In the genomic region with DNA sequence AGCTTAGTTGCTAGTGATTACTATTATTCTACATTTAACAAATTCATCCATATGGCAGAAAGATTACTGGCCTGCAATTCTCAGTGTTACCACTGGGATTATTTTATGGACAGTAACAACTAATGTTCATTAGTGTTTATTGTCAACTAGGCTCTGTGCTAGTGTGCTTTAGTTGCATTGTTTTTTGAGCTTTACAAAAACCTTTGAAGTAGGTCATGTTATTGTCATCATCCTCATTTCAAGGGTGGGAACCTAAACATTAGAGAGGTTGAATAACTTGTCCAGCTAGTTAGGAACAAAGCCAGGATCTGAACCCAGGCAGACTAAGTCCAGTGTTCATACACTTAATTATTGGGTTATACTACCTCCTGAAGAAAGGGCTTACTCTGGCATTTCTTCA, we compare ENCODE assay signal across 9 cellular contexts. TPM values are rescaled to one million over a fixed set of nuclear protein-coding genes. Genes with fewer than 3 reads are reported as not detected.
DNase-seq lines count a peak whose midpoint lies in the region; ATAC-seq and TF ChIP-seq lines count a peak whose summit lies in the region.
"Had no signal": no experiment of that assay in that cellular context is flagged by ENCODE, and none has a peak within 500 bp of the region (broad histone marks: within the 10 kb centered on the region; RNA-seq: fewer than 3 reads in every experiment).

No MANE protein-coding gene starts in this region.

- H3K36me3 Mint-ChIP-seq in activated CD4-positive, alpha-beta memory T cell treated with anti-CD3 and anti-CD28 coated beads for 36 hours = no peaks in the 10 kb centered on the region

- H3K4me1 Mint-ChIP-seq in activated CD4-positive, alpha-beta memory T cell treated with anti-CD3 and anti-CD28 coated beads for 36 hours (ENCODE audit: low read depth) = peaks cover 2% of the 10 kb centered on the region

- H3K4me3 Mint-ChIP-seq in activated CD4-positive, alpha-beta memory T cell treated with anti-CD3 and anti-CD28 coated beads for 36 hours = no peak overlapping the region

- peaks cover 2% of the 10 kb centered on the region for H3K9me3 Mint-ChIP-seq in activated CD4-positive, alpha-beta memory T cell treated with anti-CD3 and anti-CD28 coated beads for 36 hours

- H2AFZ ChIP-seq in DND-41 (ENCODE audit: low read depth, low read length) (no peak overlapping the region), PC-9 (no peak overlapping the region)

- BruUV-seq in PC-9 (replicated peaks; lab: Mats Ljungman, UMichigan) = no TSS peak

- no peaks in the 10 kb centered on the region for H3K4me1 ChIP-seq in DND-41 (ENCODE audit: insufficient read depth, low read length)
- H3K4me1 ChIP-seq in PC-9 (replicated peaks; ENCODE audit: insufficient read depth) = no peaks in the 10 kb centered on the region
- no peaks in the 10 kb centered on the region for H3K4me1 ChIP-seq in left lung

- H3K27me3 Mint-ChIP-seq in activated CD4-positive, alpha-beta memory T cell treated with anti-CD3 and anti-CD28 coated beads for 36 hours = peaks cover 2% of the 10 kb centered on the region

- H3K27me3 ChIP-seq in DND-41 (ENCODE audit: insufficient read depth, low read length, poor library complexity) (no peaks in the 10 kb centered on the region), PC-9 (ENCODE audit: insufficient read depth, low read depth) (no peaks in the 10 kb centered on the region), left lung (no peaks in the 10 kb centered on the region)

- H3K9ac ChIP-seq in DND-41 (ENCODE audit: low read depth, low read length) = no peak overlapping the region

- H3K9me2 ChIP-seq in PC-9 (ENCODE audit: insufficient read depth) = no peaks in the 10 kb centered on the region

- H3F3A ChIP-seq in PC-9 (ENCODE audit: insufficient read depth, low read depth) = no peaks in the 10 kb centered on the region

- H3K27ac Mint-ChIP-seq in activated CD4-positive, alpha-beta memory T cell treated with anti-CD3 and anti-CD28 coated beads for 36 hours = no peak overlapping the region

- no peak for ATAC-seq in DND-41 (ENCODE audit: insufficient read depth, low read depth)
- peak; percentile 77 for ATAC-seq in GM21619 (IDR thresholded peaks at IDR 0.05; ENCODE audit: unreplicated experiment)
- ATAC-seq in left lung = no peak
- ATAC-seq in HG03135 (IDR thresholded peaks at IDR 0.05; ENCODE audit: unreplicated experiment) = no peak

- CTCF ChIA-PET in PC-9 (lab: Charles Lee) = interaction anchor here (0.6 to 0.7 kb wide), 2 partner anchors 873 to 1526 kb away, joined by 3 to 4 read pairs; no protein-coding TSS in a partner anchor
- CTCF ChIA-PET in activated CD4-positive, alpha-beta memory T cell treated with anti-CD3 and anti-CD28 coated beads for 36 hours (lab: Charles Lee) = interaction anchor here (0.6 to 1.8 kb wide), 8 partner anchors 9 to 255 kb away, joined by 3 to 5 read pairs (median 4); no protein-coding TSS in a partner anchor

- POLR2A ChIA-PET in PC-9 (lab: Charles Lee; ENCODE audit: unreplicated experiment) = interaction anchor here (0.5 kb wide), 1 partner anchor 538 kb away, joined by 10 read pairs; no protein-coding TSS in a partner anchor
- POLR2A ChIA-PET in activated CD4-positive, alpha-beta memory T cell treated with anti-CD3 and anti-CD28 coated beads for 36 hours (lab: Charles Lee) = interaction anchor here (1.0 kb wide), 1 partner anchor 29 kb away, joined by 3 read pairs; no protein-coding TSS in a partner anchor

- H3K4me3 ChIP-seq in DND-41 (ENCODE audit: low read depth in 1 of 2, low read length in 2 of 2) (no peak overlapping the region), PC-9 (no peak overlapping the region), left lung (no peak overlapping the region)

- peak; percentile 33 for TF ChIP-seq CTCF in DND-41 (IDR thresholded peaks at IDR 0.05; ENCODE audit: borderline replicate concordance, extremely low read depth, low read length, poor library complexity, severe bottlenecking)
- peak; percentile 58 for TF ChIP-seq CTCF in PC-9 (conservative IDR thresholded peaks at IDR 0.05)
- peak; percentile 18 to 36 for TF ChIP-seq CTCF in left lung (IDR thresholded peaks at IDR 0.05)

- no peaks in the 10 kb centered on the region for H3K79me2 ChIP-seq in DND-41 (ENCODE audit: insufficient read depth, low read length)
- H3K79me2 ChIP-seq in PC-9 (ENCODE audit: low read depth) = no peaks in the 10 kb centered on the region

- H3K4me2 ChIP-seq in DND-41 (ENCODE audit: insufficient read depth, low read length) = no peak overlapping the region
- no peak overlapping the region for H3K4me2 ChIP-seq in PC-9

- DNase-seq in DND-41 (no peak), PC-9 (no peak), left lung (no peak), NCI-H446 treated with DMSO at 0.1 percent for 48 hours (lab: John Stamatoyannopoulos, UW) (no peak)
- no peak for DNase-seq in activated CD4-positive, alpha-beta memory T cell treated with anti-CD3 and anti-CD28 coated beads for 36 hours
- no peak for DNase-seq in activated naive CD4-positive, alpha-beta T cell (lab: John Stamatoyannopoulos, UW)
- DNase-seq: WERI-Rb-1 had no signal

- no peaks in the 10 kb centered on the region for H3K36me3 ChIP-seq in DND-41 (ENCODE audit: insufficient read depth, low read length)
- no peaks in the 10 kb centered on the region for H3K36me3 ChIP-seq in PC-9 (ENCODE audit: low read depth)
- H3K36me3 ChIP-seq in left lung = no peaks in the 10 kb centered on the region
- H3K36me3 ChIP-seq: WERI-Rb-1 had no signal

- H3K27ac ChIP-seq in DND-41 (ENCODE audit: low read length) (no peak overlapping the region), PC-9 (no peak overlapping the region), left lung (no peak overlapping the region)
- H3K27ac ChIP-seq: WERI-Rb-1 had no signal

- H4K20me1 ChIP-seq in DND-41 (ENCODE audit: insufficient read depth, low read length) (no peaks in the 10 kb centered on the region), PC-9 (ENCODE audit: insufficient read depth) (no peaks in the 10 kb centered on the region)

- intact Hi-C loops in PC-9 (cut with micrococcal nuclease; ENCODE audit: unreplicated experiment) = no loop called here
- intact Hi-C loops in left lung (cut with DNase I) = no loop called here
- intact Hi-C loops in activated CD4-positive, alpha-beta memory T cell treated with anti-CD3 and anti-CD28 coated beads for 36 hours (cut with micrococcal nuclease) = no loop called here

- H3K9me3 ChIP-seq in DND-41 (ENCODE audit: insufficient read depth, low read length, severe bottlenecking) (no peaks in the 10 kb centered on the region), PC-9 (ENCODE audit: insufficient read depth, low read depth) (no peaks in the 10 kb centered on the region), left lung (no peaks in the 10 kb centered on the region)

RNA-seq across cellular contexts. Expression of gene TDRD3, which starts 27.8 kb away (rescaled TPM):
- total RNA-seq in PC-9 (2021) = 13.9 and 17.3 TPM in 2 replicates
- total RNA-seq in left lung = 10 to 100 TPM; 18.2 to 21.0 TPM
- total RNA-seq in activated CD4-positive, alpha-beta memory T cell treated with anti-CD3 and anti-CD28 coated beads for 36 hours = 10 to 100 TPM; 16.4 to 16.5 TPM
